ENCODE assay signal across 1 cellular context in the genomic region with DNA sequence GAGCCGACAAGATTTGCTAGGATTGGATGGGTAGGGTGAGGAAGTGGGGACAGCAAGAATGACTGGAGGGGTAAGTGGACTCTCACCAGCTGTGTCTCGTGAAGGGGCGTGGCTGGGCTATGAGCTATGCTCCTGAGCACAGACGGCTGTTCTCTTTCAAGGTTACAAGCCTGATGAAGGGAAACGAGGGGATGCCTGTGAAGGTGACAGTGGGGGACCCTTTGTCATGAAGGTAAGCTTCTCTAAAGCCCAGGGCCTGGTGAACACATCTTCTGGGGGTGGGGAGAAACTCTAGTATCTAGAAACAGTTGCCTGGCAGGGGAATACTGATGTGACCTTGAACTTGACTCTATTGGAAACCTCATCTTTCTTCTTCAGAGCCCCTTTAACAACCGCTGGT.
TF ChIP-seq lines count a peak whose summit lies in the region.

No MANE protein-coding gene starts in this region.

TF ChIP-seq in WTC11, 78 proteins besides CTCF, POLR2A, EP300 and RAD21:
- TF ChIP-seq, protein P1, sequence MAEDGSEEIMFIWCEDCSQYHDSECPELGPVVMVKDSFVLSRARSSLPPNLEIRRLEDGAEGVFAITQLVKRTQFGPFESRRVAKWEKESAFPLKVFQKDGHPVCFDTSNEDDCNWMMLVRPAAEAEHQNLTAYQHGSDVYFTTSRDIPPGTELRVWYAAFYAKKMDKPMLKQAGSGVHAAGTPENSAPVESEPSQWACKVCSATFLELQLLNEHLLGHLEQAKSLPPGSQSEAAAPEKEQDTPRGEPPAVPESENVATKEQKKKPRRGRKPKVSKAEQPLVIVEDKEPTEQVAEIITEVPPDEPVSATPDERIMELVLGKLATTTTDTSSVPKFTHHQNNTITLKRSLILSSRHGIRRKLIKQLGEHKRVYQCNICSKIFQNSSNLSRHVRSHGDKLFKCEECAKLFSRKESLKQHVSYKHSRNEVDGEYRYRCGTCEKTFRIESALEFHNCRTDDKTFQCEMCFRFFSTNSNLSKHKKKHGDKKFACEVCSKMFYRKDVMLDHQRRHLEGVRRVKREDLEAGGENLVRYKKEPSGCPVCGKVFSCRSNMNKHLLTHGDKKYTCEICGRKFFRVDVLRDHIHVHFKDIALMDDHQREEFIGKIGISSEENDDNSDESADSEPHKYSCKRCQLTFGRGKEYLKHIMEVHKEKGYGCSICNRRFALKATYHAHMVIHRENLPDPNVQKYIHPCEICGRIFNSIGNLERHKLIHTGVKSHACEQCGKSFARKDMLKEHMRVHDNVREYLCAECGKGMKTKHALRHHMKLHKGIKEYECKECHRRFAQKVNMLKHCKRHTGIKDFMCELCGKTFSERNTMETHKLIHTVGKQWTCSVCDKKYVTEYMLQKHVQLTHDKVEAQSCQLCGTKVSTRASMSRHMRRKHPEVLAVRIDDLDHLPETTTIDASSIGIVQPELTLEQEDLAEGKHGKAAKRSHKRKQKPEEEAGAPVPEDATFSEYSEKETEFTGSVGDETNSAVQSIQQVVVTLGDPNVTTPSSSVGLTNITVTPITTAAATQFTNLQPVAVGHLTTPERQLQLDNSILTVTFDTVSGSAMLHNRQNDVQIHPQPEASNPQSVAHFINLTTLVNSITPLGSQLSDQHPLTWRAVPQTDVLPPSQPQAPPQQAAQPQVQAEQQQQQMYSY (CRISPR knock-in tag; IDR thresholded peaks at IDR 0.05), result no peak
- TF ChIP-seq FOXK1 (CRISPR knock-in tag; IDR thresholded peaks at IDR 0.05), result no peak
- no peak for TF ChIP-seq JAZF1 (CRISPR knock-in tag; IDR thresholded peaks at IDR 0.05)
- TF ChIP-seq, protein P2, sequence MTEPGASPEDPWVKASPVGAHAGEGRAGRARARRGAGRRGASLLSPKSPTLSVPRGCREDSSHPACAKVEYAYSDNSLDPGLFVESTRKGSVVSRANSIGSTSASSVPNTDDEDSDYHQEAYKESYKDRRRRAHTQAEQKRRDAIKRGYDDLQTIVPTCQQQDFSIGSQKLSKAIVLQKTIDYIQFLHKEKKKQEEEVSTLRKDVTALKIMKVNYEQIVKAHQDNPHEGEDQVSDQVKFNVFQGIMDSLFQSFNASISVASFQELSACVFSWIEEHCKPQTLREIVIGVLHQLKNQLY (CRISPR knock-in tag; IDR thresholded peaks at IDR 0.05), result no peak
- TF ChIP-seq, protein P3, sequence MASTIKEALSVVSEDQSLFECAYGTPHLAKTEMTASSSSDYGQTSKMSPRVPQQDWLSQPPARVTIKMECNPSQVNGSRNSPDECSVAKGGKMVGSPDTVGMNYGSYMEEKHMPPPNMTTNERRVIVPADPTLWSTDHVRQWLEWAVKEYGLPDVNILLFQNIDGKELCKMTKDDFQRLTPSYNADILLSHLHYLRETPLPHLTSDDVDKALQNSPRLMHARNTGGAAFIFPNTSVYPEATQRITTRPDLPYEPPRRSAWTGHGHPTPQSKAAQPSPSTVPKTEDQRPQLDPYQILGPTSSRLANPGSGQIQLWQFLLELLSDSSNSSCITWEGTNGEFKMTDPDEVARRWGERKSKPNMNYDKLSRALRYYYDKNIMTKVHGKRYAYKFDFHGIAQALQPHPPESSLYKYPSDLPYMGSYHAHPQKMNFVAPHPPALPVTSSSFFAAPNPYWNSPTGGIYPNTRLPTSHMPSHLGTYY (CRISPR knock-in tag; IDR thresholded peaks at IDR 0.05), result no peak
- TF ChIP-seq JUN (CRISPR knock-in tag; IDR thresholded peaks at IDR 0.05), result no peak
- TF ChIP-seq, protein P4, sequence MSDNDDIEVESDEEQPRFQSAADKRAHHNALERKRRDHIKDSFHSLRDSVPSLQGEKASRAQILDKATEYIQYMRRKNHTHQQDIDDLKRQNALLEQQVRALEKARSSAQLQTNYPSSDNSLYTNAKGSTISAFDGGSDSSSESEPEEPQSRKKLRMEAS (CRISPR knock-in tag; IDR thresholded peaks at IDR 0.05), result no peak
- TF ChIP-seq, protein P5, sequence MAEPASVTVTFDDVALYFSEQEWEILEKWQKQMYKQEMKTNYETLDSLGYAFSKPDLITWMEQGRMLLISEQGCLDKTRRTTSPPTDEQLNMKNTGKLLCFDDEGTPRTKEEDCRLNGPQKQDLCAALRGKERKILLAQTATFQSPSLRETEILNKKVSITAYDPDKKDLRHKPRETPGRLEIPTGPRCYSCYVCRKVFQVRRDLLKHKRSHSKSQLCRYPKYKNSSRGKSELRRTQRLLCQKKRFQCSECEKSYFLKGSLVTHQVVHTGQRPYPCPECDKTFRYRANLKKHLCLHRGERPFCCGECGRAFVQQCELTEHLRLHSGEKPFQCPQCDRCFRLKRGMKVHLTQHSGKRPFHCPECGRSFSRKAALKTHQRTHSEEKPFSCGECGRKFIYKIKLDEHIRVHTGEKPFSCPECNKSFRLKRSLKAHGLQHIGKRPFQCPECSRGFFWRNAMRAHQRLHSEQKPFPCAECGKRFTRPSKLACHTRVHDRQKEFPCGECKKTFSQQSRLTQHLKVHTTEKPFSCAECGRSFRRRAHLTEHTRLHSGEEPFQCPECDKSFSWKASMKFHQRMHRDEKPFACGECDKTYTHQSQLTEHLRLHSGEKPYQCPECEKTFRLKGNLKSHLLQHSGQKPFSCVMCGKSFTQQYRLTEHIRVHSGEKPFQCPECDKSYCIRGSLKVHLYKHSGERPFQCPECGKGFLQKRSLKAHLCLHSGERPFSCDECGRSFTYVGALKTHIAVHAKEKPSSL (CRISPR knock-in tag; conservative IDR thresholded peaks at IDR 0.05), result no peak
- no peak for TF ChIP-seq TEAD4 (CRISPR knock-in tag; IDR thresholded peaks at IDR 0.05)
- TF ChIP-seq, protein P6, sequence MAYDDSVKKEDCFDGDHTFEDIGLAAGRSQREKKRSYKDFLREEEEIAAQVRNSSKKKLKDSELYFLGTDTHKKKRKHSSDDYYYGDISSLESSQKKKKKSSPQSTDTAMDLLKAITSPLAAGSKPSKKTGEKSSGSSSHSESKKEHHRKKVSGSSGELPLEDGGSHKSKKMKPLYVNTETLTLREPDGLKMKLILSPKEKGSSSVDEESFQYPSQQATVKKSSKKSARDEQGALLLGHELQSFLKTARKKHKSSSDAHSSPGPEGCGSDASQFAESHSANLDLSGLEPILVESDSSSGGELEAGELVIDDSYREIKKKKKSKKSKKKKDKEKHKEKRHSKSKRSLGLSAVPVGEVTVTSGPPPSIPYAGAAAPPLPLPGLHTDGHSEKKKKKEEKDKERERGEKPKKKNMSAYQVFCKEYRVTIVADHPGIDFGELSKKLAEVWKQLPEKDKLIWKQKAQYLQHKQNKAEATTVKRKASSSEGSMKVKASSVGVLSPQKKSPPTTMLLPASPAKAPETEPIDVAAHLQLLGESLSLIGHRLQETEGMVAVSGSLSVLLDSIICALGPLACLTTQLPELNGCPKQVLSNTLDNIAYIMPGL (CRISPR knock-in tag; IDR thresholded peaks at IDR 0.05), result no peak
- no peak for TF ChIP-seq ATF1 (CRISPR knock-in tag; IDR thresholded peaks at IDR 0.05)
- TF ChIP-seq ETV6 (CRISPR knock-in tag; IDR thresholded peaks at IDR 0.05), result no peak
- TF ChIP-seq, protein P7, sequence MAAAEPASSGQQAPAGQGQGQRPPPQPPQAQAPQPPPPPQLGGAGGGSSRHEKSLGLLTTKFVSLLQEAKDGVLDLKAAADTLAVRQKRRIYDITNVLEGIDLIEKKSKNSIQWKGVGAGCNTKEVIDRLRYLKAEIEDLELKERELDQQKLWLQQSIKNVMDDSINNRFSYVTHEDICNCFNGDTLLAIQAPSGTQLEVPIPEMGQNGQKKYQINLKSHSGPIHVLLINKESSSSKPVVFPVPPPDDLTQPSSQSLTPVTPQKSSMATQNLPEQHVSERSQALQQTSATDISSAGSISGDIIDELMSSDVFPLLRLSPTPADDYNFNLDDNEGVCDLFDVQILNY (CRISPR knock-in tag; IDR thresholded peaks at IDR 0.05), result no peak
- no peak for TF ChIP-seq SOX15 (CRISPR knock-in tag; IDR thresholded peaks at IDR 0.05)
- no peak for TF ChIP-seq ELF4 (CRISPR knock-in tag; IDR thresholded peaks at IDR 0.05; ENCODE audit: low read depth)
- TF ChIP-seq, protein P8, sequence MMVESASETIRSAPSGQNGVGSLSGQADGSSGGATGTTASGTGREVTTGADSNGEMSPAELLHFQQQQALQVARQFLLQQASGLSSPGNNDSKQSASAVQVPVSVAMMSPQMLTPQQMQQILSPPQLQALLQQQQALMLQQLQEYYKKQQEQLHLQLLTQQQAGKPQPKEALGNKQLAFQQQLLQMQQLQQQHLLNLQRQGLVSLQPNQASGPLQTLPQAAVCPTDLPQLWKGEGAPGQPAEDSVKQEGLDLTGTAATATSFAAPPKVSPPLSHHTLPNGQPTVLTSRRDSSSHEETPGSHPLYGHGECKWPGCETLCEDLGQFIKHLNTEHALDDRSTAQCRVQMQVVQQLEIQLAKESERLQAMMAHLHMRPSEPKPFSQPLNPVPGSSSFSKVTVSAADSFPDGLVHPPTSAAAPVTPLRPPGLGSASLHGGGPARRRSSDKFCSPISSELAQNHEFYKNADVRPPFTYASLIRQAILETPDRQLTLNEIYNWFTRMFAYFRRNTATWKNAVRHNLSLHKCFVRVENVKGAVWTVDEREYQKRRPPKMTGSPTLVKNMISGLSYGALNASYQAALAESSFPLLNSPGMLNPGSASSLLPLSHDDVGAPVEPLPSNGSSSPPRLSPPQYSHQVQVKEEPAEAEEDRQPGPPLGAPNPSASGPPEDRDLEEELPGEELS (CRISPR knock-in tag; IDR thresholded peaks at IDR 0.05), result no peak
